Comparison of ENCODE assay signal across 1 cellular context in the genomic region with DNA sequence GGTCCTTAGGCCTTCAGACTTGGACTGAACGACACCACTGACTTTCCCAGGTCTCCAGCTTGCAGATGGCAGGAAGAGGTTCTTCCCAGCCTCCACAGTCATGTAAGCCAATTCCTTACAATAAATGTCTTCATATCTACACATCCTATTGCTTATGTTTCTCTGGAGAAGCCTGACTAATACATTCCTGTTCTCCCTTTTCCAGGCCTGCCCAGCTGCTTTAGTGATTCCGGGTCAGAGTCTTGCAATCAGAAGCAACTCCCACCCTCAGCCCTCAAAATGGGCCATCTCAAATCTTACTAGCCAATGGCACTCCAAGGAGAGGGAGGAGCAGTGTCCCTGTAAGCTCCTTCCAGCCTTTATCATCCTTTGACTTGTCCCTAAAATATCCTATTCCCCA.
TF ChIP-seq lines count a peak whose summit lies in the region.

No MANE protein-coding gene starts in this region.

TF ChIP-seq in K562, 482 proteins besides CTCF, POLR2A, EP300 and RAD21:
- TF ChIP-seq MEIS2 (IDR thresholded peaks at IDR 0.05; ENCODE audit: partially characterized antibody): no peak
- TF ChIP-seq CEBPG (CRISPR knock-in tag; IDR thresholded peaks at IDR 0.05): no peak
- no peak for TF ChIP-seq CEBPG (tag; conservative IDR thresholded peaks at IDR 0.05 in 1 of 2, IDR thresholded peaks at IDR 0.05 in 1 of 2)
- no peak for TF ChIP-seq CREBBP (IDR thresholded peaks at IDR 0.05; ENCODE audit: low read depth, low read length)
- TF ChIP-seq CBFA2T3 (IDR thresholded peaks at IDR 0.05): no peak
- TF ChIP-seq NR2C1 (IDR thresholded peaks at IDR 0.05): no peak
- 0 out of 2 replicates have a peak, but pooled peaks have one; percentile 55 for TF ChIP-seq NR2C1 (tag; IDR thresholded peaks at IDR 0.05)
